12 cellular contexts compared by ENCODE assay signal in the genomic region with DNA sequence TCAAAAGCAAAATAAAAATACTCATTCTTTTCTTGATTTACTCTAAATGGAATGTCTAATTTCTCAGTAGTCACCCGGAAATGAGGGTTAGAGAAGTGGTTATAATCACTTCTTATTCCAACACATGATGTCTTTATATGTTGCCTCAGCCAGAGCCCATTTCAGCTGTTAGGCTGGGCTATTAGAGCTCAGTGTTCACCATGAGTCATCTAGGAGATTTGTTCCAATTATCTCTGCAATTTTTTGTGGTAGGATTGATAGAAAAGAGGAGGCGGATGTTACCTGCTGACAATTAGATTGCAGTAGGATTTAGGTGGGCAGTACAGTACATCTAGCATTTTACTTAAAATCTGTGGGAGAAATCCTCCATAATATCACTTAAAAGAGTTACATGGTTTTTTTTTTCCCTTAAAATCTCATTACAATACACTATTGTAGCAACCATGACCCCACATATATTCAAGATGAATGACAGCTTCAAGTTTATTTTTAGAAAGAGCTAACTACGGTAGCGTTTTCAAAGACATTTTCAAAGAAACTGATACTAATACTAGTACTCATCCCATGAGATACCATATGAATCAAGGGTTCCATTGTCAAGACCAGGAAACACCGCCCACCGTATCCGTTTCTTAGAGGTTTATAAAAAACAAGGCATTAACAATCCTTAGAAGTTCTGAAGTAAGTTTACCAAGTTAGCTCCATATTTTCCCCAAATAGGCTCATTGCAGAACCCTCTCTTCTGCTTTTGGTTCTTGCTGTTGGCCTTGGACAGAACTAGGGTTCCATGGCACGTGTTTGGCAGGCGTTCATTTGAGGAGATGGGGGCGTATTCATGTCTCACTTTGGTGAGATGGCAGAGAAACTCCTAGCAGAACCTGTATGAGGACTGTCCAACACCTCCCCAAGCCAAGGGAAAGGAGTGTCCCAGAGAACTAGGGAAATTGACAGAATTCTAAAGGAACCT. TPM values are rescaled to one million over a fixed set of nuclear protein-coding genes. Genes with fewer than 3 reads are reported as not detected.
DNase-seq lines count a peak whose midpoint lies in the region; ATAC-seq, FAIRE-seq and TF ChIP-seq lines count a peak whose summit lies in the region.
"Had no signal": no experiment of that assay in that cellular context is flagged by ENCODE, and none has a peak within 500 bp of the region (broad histone marks: within the 10 kb centered on the region; RNA-seq: fewer than 3 reads in every experiment).

No MANE protein-coding gene starts in this region.

- CTCF ChIA-PET in GM12878 (lab: Yijun Ruan, JAX): interaction anchor here (1.5 kb wide), 2 partner anchors 13 to 38 kb away, joined by 3 to 5 read pairs; no protein-coding TSS in a partner anchor

- FAIRE-seq in GM12878 (lab: Jason Lieb, UNC): no peak

- intact Hi-C loops in GM12878 (cut with micrococcal nuclease; ENCODE audit: unreplicated experiment): loop anchor here (10.0 kb wide), 1 partner anchor 62 kb away; no protein-coding TSS in a partner anchor
- intact Hi-C loops in Right ventricle myocardium superior (cut with DNase I): no loop called here
- intact Hi-C loops in transverse colon (cut with DNase I; ENCODE audit: low total_unique reads): no loop called here

- TF ChIP-seq POLR2A in GM12878 (IDR thresholded peaks at IDR 0.05; ENCODE audit: low read depth, low read length): no peak
- TF ChIP-seq POLR2A in transverse colon (IDR thresholded peaks at IDR 0.05): no peak

- H3K27me3 ChIP-seq in GM12878 (replicated peaks in 1 of 2; ENCODE audit: control insufficient read depth in 2 of 2, insufficient read depth in 2 of 2, low read length in 1 of 2): peaks cover 1 to 4% of the 10 kb centered on the region in 2 experiments; a peak in 1 of 4 replicates
- H3K27me3 ChIP-seq in transverse colon: no peaks in the 10 kb centered on the region
- H3K27me3 ChIP-seq: cardiac muscle cell, upper lobe of left lung had no signal

- in situ Hi-C loops in GM12878 (cut with MboI) (no loop called here), transverse colon (cut with MboI; ENCODE audit: low pct_ligation_motif_present in 1 of 4, low pct_unique_long_range_greater_than_20kb in 1 of 4, low sequenced_read_pairs in 3 of 4) (loop anchor here in 1 of 4 donors (25.0 kb wide), 1 partner anchor 210 kb away; the partner anchor contains the start of gene MEST)

- H3K27ac Mint-ChIP-seq in osteocyte (ENCODE audit: unreplicated experiment): peak overlapping the region; percentile 58

- POLR2A ChIA-PET in GM12878 (lab: Charles Lee): no interaction called here

- H3K36me3 Mint-ChIP-seq in osteocyte (ENCODE audit: unreplicated experiment): no peaks in the 10 kb centered on the region

- H3K9me3 ChIP-seq in GM12878 (replicated peaks; ENCODE audit: control insufficient read depth, insufficient read depth, low read length) (no peaks in the 10 kb centered on the region), transverse colon (no peaks in the 10 kb centered on the region)
- H3K9me3 ChIP-seq: upper lobe of left lung had no signal

- H3K4me2 ChIP-seq in GM12878 (ENCODE audit: control insufficient read depth, insufficient read depth): no peak overlapping the region

- H3K4me3 Mint-ChIP-seq in osteocyte (ENCODE audit: unreplicated experiment): no peak overlapping the region

- H3K4me1 ChIP-seq in GM12878 (ENCODE audit: control insufficient read depth, insufficient read depth, low read length): no peaks in the 10 kb centered on the region
- peaks cover 0 to 24% (median 0%) of the 10 kb centered on the region in 4 donors for H3K4me1 ChIP-seq in transverse colon

- TF ChIP-seq EP300 in GM12878 (IDR thresholded peaks at IDR 0.05; ENCODE audit: borderline replicate concordance in 1 of 2, control insufficient read depth in 1 of 2, low read depth in 2 of 2, low read length in 2 of 2) (no peak), transverse colon (IDR thresholded peaks at IDR 0.05; ENCODE audit: low read depth) (no peak)

- DNase-seq in COLO829 (ENCODE audit: low spot score): peak; percentile 100
- peak; percentile 68 for DNase-seq in NCI-H146 treated with DMSO at 0.1 percent for 48 hours (lab: John Stamatoyannopoulos, UW; ENCODE audit: unreplicated experiment)
- no peak for DNase-seq in GM12878 (ENCODE audit: low read depth, low spot score)
- DNase-seq in osteocyte (ENCODE audit: extremely low spot score, unreplicated experiment): no peak
- DNase-seq in Right ventricle myocardium superior: no peak
- no peak for DNase-seq in transverse colon
- DNase-seq in GM19238 (ENCODE audit: insufficient read length, low spot score): no peak
- DNase-seq: DND-41 had no signal

- RAD21 ChIA-PET in GM12878 (lab: Charles Lee; ENCODE audit: unreplicated experiment): no interaction called here

- H4K20me1 ChIP-seq in GM12878 (ENCODE audit: control insufficient read depth, insufficient read depth): no peaks in the 10 kb centered on the region

- H3K27ac ChIP-seq in GM12878 (ENCODE audit: control insufficient read depth, insufficient read depth): no peak overlapping the region
- no peak overlapping the region for H3K27ac ChIP-seq in transverse colon
- H3K27ac ChIP-seq: cardiac muscle cell, upper lobe of left lung had no signal

- no peak overlapping the region for H2AFZ ChIP-seq in GM12878 (ENCODE audit: control insufficient read depth, low read depth, low read length)

- WGBS in GM12878 (ENCODE audit: insufficient coverage, insufficient replicate concordance, low lambda C conversion rate, missing lambda C conversion rate): 20% methylated on average over 10 of the region's 10 CpGs
- 72 to 78% methylated on average over 10 of the region's 10 CpGs for WGBS in transverse colon (ENCODE audit: low coverage in 1 of 2), 2 donors

- no peak overlapping the region for H3K9ac ChIP-seq in GM12878 (ENCODE audit: control insufficient read depth, insufficient read depth, low read length)

- peaks cover 75% of the 10 kb centered on the region for H3K4me1 Mint-ChIP-seq in osteocyte (ENCODE audit: unreplicated experiment)

- no peaks in the 10 kb centered on the region for H3K9me3 Mint-ChIP-seq in osteocyte (ENCODE audit: unreplicated experiment)

- H3K4me3 ChIP-seq in GM12878 (no peak overlapping the region), transverse colon (no peak overlapping the region)
- H3K4me3 ChIP-seq: cardiac muscle cell, upper lobe of left lung had no signal

- H3K36me3 ChIP-seq in GM12878 (ENCODE audit: control insufficient read depth in 2 of 2, insufficient read depth in 2 of 2, low read length in 1 of 2): no peaks in the 10 kb centered on the region
- no peaks in the 10 kb centered on the region for H3K36me3 ChIP-seq in transverse colon
- H3K36me3 ChIP-seq: cardiac muscle cell, upper lobe of left lung had no signal

- SMC1A ChIA-PET in GM12878 (lab: Charles Lee; ENCODE audit: uncharacterized antibody, unreplicated experiment): interaction anchor here (1.3 kb wide), 1 partner anchor 16 kb away, joined by 4 read pairs; the partner anchor contains the start of gene CPA4

- no peak for ATAC-seq in GM12878
- no peak for ATAC-seq in Right ventricle myocardium superior (ENCODE audit: poor library complexity)
- no peak for ATAC-seq in HG02973 (IDR thresholded peaks at IDR 0.05; ENCODE audit: unreplicated experiment)

- TF ChIP-seq CTCF in GM12878 (IDR thresholded peaks at IDR 0.05 in 2 of 3, conservative IDR thresholded peaks at IDR 0.05 in 1 of 3; ENCODE audit: control insufficient read depth in 2 of 3, extremely low read depth in 1 of 3, insufficient read depth in 1 of 3, low read depth in 3 of 3, low read length in 3 of 3) (no peak), osteocyte (IDR thresholded peaks at IDR 0.05) (no peak), transverse colon (IDR thresholded peaks at IDR 0.05) (no peak)

- no TSS peak for BruUV-seq in GM12878 (replicated peaks; lab: Mats Ljungman, UMichigan)

- no peaks in the 10 kb centered on the region for H3K27me3 Mint-ChIP-seq in osteocyte (ENCODE audit: unreplicated experiment)

- no peak for TF ChIP-seq RAD21 in GM12878 (IDR thresholded peaks at IDR 0.05; ENCODE audit: insufficient read depth, low read depth, low read length)

- H3K79me2 ChIP-seq in GM12878 (ENCODE audit: control insufficient read depth, insufficient read depth, low read length): no peaks in the 10 kb centered on the region

RNA-seq across cellular contexts. Expression of gene CPA2, which starts 10.4 kb away (rescaled TPM):
- 0.37 TPM in 1 of 2 replicates, not detected in the other for total RNA-seq in GM12878 (2013; cell fraction: nucleolus; rRNA removed)
- total RNA-seq in GM12878 (2014; rRNA removed) (not detected in 2 replicates), GM12878 (2014; rRNA removed; fragmentation: Illumina TruSeq; extraction: Trizol) (not detected in 2 replicates), GM12878 (2021) (1.4 and 1.9 TPM in 2 replicates), osteocyte (not detected in 2 replicates), Right ventricle myocardium superior (not detected), transverse colon (1 to 10 TPM in 1 of 4 donors, under 1 TPM in 1, not detected in 2; 0.48 to 1.6 TPM)
- not detected for polyA plus RNA-seq in GM12878 (2011; ENCODE audit: low read depth)
- polyA plus RNA-seq in GM12878 (2011; rRNA removed) (not detected in 2 replicates), GM12878 (2014; fragmentation: Illumina TruSeq; extraction: Trizol) (0.04 TPM in 1 of 2 replicates, not detected in the other), GM12878 (2014; fragmentation: Nextera tagmentation; extraction: Ambion mirVana) (not detected), GM12878 (2014; rRNA removed) (not detected in 2 replicates), GM12878 (2016; fragmentation: Nextera tagmentation; extraction: Ambion mirVana) (not detected)
- polyA plus RNA-seq in GM12878 (2011; cell fraction: cytosol; rRNA removed): not detected in 2 replicates
- polyA plus RNA-seq in GM12878 (2011; cell fraction: nucleus; rRNA removed): not detected in 2 replicates
- polyA plus RNA-seq in GM12878 (2012): not detected in 2 replicates
- not detected in 2 replicates for polyA minus RNA-seq in GM12878 (2011; rRNA and poly(A)+ RNA removed)
- polyA minus RNA-seq in GM12878 (2011; cell fraction: cytosol; rRNA and poly(A)+ RNA removed): not detected in 2 replicates
- polyA minus RNA-seq in GM12878 (2011; cell fraction: nucleus; rRNA and poly(A)+ RNA removed): not detected in 2 replicates
- total RNA-seq: T-helper 1 cell treated with Interleukin-12 subunit alpha and Interleukin-12 subunit beta and Interleukin-4 antibody, amounts not matched to agents 30 ng/mL and 1 ng/mL, for 36 hours had no signal

RNA-seq across cellular contexts. Expression of gene CPA4, which starts 15.9 kb away (rescaled TPM):
- 0.81 and 2.0 TPM in 2 replicates for total RNA-seq in GM12878 (2013; cell fraction: nucleolus; rRNA removed)
- 0.06 and 0.33 TPM in 2 replicates for total RNA-seq in GM12878 (2014; rRNA removed)
- 0.09 and 0.13 TPM in 2 replicates for total RNA-seq in GM12878 (2014; rRNA removed; fragmentation: Illumina TruSeq; extraction: Trizol)
- 0.18 and 0.37 TPM in 2 replicates for total RNA-seq in GM12878 (2021)
- not detected for polyA plus RNA-seq in GM12878 (2011; ENCODE audit: low read depth)
- polyA plus RNA-seq in GM12878 (2011; rRNA removed): 0.16 and 0.20 TPM in 2 replicates
- polyA plus RNA-seq in GM12878 (2011; cell fraction: cytosol; rRNA removed): 0.08 and 0.10 TPM in 2 replicates
- 0.12 and 0.23 TPM in 2 replicates for polyA plus RNA-seq in GM12878 (2011; cell fraction: nucleus; rRNA removed)
- polyA plus RNA-seq in GM12878 (2012): 0.19 and 0.20 TPM in 2 replicates
- 0.15 and 1.5 TPM in 2 replicates for polyA plus RNA-seq in GM12878 (2014; fragmentation: Illumina TruSeq; extraction: Trizol)
- polyA plus RNA-seq in GM12878 (2014; fragmentation: Nextera tagmentation; extraction: Ambion mirVana): under 1 TPM; 0.05 to 0.21 TPM
- polyA plus RNA-seq in GM12878 (2014; rRNA removed): 0.13 and 0.35 TPM in 2 replicates
- polyA plus RNA-seq in GM12878 (2016; fragmentation: Nextera tagmentation; extraction: Ambion mirVana): under 1 TPM in 1 of 2 experiments, not detected in 1; 0.20 TPM
- 0.21 and 0.37 TPM in 2 replicates for polyA minus RNA-seq in GM12878 (2011; rRNA and poly(A)+ RNA removed)
- not detected in 2 replicates for polyA minus RNA-seq in GM12878 (2011; cell fraction: cytosol; rRNA and poly(A)+ RNA removed)
- polyA minus RNA-seq in GM12878 (2011; cell fraction: nucleus; rRNA and poly(A)+ RNA removed): not detected in 2 replicates
- 23.6 and 24.7 TPM in 2 replicates for total RNA-seq in osteocyte
- not detected for total RNA-seq in Right ventricle myocardium superior
- not detected for total RNA-seq in transverse colon
- total RNA-seq: cardiac muscle cell; T-helper 1 cell treated with Interleukin-12 subunit alpha and Interleukin-12 subunit beta and Interleukin-4 antibody, amounts not matched to agents 30 ng/mL and 1 ng/mL, for 36 hours had no signal

Comparison
In these comparisons a context has a peak if more than half of its experiments do, and no peak if none do; other contexts are left out.
1. DNase-seq: peak in COLO829 (single experiment) and NCI-H146 treated with DMSO at 0.1 percent for 48 hours (single experiment); none in GM12878 (single experiment), osteocyte (single experiment), Right ventricle myocardium superior (single experiment), transverse colon (single experiment) and GM19238 (single experiment).